In genomic region chr11:10931761-10932700, GRCh38 we compare ENCODE assay signal across 8 cellular contexts.
DNase-seq lines count a peak whose midpoint lies in the region; ATAC-seq and TF ChIP-seq lines count a peak whose summit lies in the region.

No MANE protein-coding gene starts in this region.

- peak overlapping the region; percentile 96 for H2BK120ac ChIP-seq in IMR-90 (ENCODE audit: low read depth, low read length)

- peaks cover 10% of the 10 kb centered on the region for H3K4me1 ChIP-seq in IMR-90 (ENCODE audit: control insufficient read depth, insufficient read depth, low read length)
- no peaks in the 10 kb centered on the region for H3K4me1 ChIP-seq in breast epithelium

- peak overlapping the region; percentile 51 for H2BK20ac ChIP-seq in IMR-90 (ENCODE audit: low read depth, low read length)

- peak overlapping the region; percentile 62 for H3K18ac ChIP-seq in IMR-90 (ENCODE audit: low read depth, low read length)

- H3K9me1 ChIP-seq in IMR-90 (ENCODE audit: insufficient read depth, low read length), result peaks cover 6% of the 10 kb centered on the region; the same call in 1 of the 2 replicates

- TF ChIP-seq RAD21 in IMR-90 (IDR thresholded peaks at IDR 0.05; ENCODE audit: low read length), result no peak

- intact Hi-C loops in IMR-90 (cut with micrococcal nuclease) (loop anchor here (1.0 to 10.0 kb wide), 6 partner anchors 31 to 213 kb away; partner anchors contain the start of genes EIF4G2 and ZBED5), breast epithelium (cut with DNase I; ENCODE audit: low total_unique reads) (loop anchor here (10.0 kb wide), 1 partner anchor 83 kb away; no protein-coding TSS in a partner anchor), left colon (cut with DNase I, micrococcal nuclease) (loop anchor here in 1 of 2 donors (10.0 kb wide), 1 partner anchor 137 kb away; no protein-coding TSS in a partner anchor)

- BruUV-seq in IMR-90 (replicated peaks; lab: Mats Ljungman, UMichigan), result no TSS peak

- TF ChIP-seq POLR2A in IMR-90 (IDR thresholded peaks at IDR 0.05; ENCODE audit: low read depth, low read length), result no peak
- no peak for TF ChIP-seq POLR2A in breast epithelium (IDR thresholded peaks at IDR 0.05)

- H3K14ac ChIP-seq in IMR-90 (replicated peaks; ENCODE audit: low read depth, low read length), result peak overlapping the region; percentile 71

- peak overlapping the region; percentile 79 to 89 for H4K8ac ChIP-seq in IMR-90 (ENCODE audit: low read depth in 2 of 2, low read length in 2 of 2)

- H4K5ac ChIP-seq in IMR-90 (ENCODE audit: low read depth, low read length), result peak overlapping the region; percentile 71

- no CpG with 5 or more reads among the region's 14 CpGs for WGBS in IMR-90 (ENCODE audit: extremely low coverage in 2 of 2, insufficient read length in 1 of 2), 2 experiments

- H3K23ac ChIP-seq in IMR-90 (ENCODE audit: low read depth, low read length), result peak overlapping the region; percentile 86; the same call in 1 of the 2 replicates

- CTCF ChIA-PET in BJ (lab: Yijun Ruan, JAX) (interaction anchor here (0.7 to 5.1 kb wide), 10 partner anchors 32 to 856 kb away, joined by 3 to 72 read pairs (median 5); no protein-coding TSS in a partner anchor), IMR-90 (lab: Yijun Ruan, JAX) (interaction anchor here (1.0 kb wide), 1 partner anchor 38 kb away, joined by 5 read pairs; no protein-coding TSS in a partner anchor)

- H3K27ac ChIP-seq in IMR-90 (ENCODE audit: insufficient read depth, low read length), result peak overlapping the region; percentile 97
- peak overlapping the region; percentile 88 to 94 for H3K27ac ChIP-seq in breast epithelium
- H3K27ac ChIP-seq in substantia nigra (ENCODE audit: low read depth, low read length, poor library complexity, severe bottlenecking), result peak overlapping the region; percentile 61

- peak overlapping the region; percentile 87 for H3K56ac ChIP-seq in IMR-90 (ENCODE audit: extremely low read depth, insufficient read depth, low read length)

- peak overlapping the region; percentile 92 for H2BK5ac ChIP-seq in IMR-90 (ENCODE audit: low read depth, low read length, poor library complexity, severe bottlenecking)

- in situ Hi-C loops in IMR-90 (cut with MboI; ENCODE audit: low sequenced_read_pairs), result loop anchor here (5.0 kb wide), 3 partner anchors 75 to 855 kb away; partner anchors contain the start of gene ZBED5

- POLR2A ChIA-PET in BJ (lab: Charles Lee), result interaction anchor here (0.6 to 1.6 kb wide), 3 partner anchors 32 to 123 kb away, joined by 3 to 5 read pairs (median 5); partner anchors contain the start of gene EIF4G2
- POLR2A ChIA-PET in IMR-90 (lab: Charles Lee; ENCODE audit: unreplicated experiment), result interaction anchor here (0.6 to 0.9 kb wide), 2 partner anchors 74 to 78 kb away, joined by 3 read pairs; partner anchors contain the start of gene ZBED5

- H3K27me3 ChIP-seq in BJ (ENCODE audit: control insufficient read depth, insufficient read depth, low read length), result no peaks in the 10 kb centered on the region
- 0 out of 2 replicates have a peak, but pooled peaks cover 3% of the 10 kb centered on the region for H3K27me3 ChIP-seq in IMR-90 (ENCODE audit: control insufficient read depth, insufficient read depth, low read length)
- H3K27me3 ChIP-seq in breast epithelium, result no peaks in the 10 kb centered on the region

- H3K4me2 ChIP-seq in IMR-90 (ENCODE audit: low read depth, low read length), result peak overlapping the region; percentile 75

- no peaks in the 10 kb centered on the region for H3K36me3 ChIP-seq in BJ (ENCODE audit: control insufficient read depth, insufficient read depth, low read length)
- H3K36me3 ChIP-seq in IMR-90 (ENCODE audit: control insufficient read depth, insufficient read depth, low read length), result no peaks in the 10 kb centered on the region
- H3K36me3 ChIP-seq in breast epithelium, result no peaks in the 10 kb centered on the region

- peak overlapping the region; percentile 71; the same call in 1 of the 3 replicates for H2BK15ac ChIP-seq in IMR-90 (ENCODE audit: low read depth, low read length)

- peak overlapping the region; percentile 57 for H3K4me3 ChIP-seq in BJ (ENCODE audit: low read depth, low read length)
- H3K4me3 ChIP-seq in IMR-90 (ENCODE audit: insufficient read depth, low read depth, low read length), result peak overlapping the region; percentile 60
- peak overlapping the region; percentile 71 to 90 (median 76) for H3K4me3 ChIP-seq in breast epithelium

- no peak; the same call in 1 of the 2 replicates for ATAC-seq in IMR-90 (ENCODE audit: low read depth)
- ATAC-seq in left colon, result no peak
- no peak for ATAC-seq in HG02588 (IDR thresholded peaks at IDR 0.05; ENCODE audit: unreplicated experiment)
- no peak for ATAC-seq in HG03521 (IDR thresholded peaks at IDR 0.05; ENCODE audit: unreplicated experiment)

- H2AFZ ChIP-seq in IMR-90 (replicated peaks; ENCODE audit: low read length, poor library complexity), result peak overlapping the region; percentile 97

- peak overlapping the region; percentile 90 for H3K9ac ChIP-seq in IMR-90 (ENCODE audit: low read depth, low read length)

- H2AK5ac ChIP-seq in IMR-90 (ENCODE audit: low read depth, low read length), result peak overlapping the region; percentile 90

- DNase-seq in BJ (ENCODE audit: low read depth), result no peak
- DNase-seq in IMR-90, result no peak
- peak; percentile 55 to 57 for DNase-seq in breast epithelium (ENCODE audit: low spot score in 2 of 2)
- peak; percentile 57 to 64 for DNase-seq in left colon
- peak in 7 of 49 donors; percentile 21 to 54 (median 36) for DNase-seq in substantia nigra (lab: John Stamatoyannopoulos, UW)
- no peak for DNase-seq in RPMI8226

- H4K20me1 ChIP-seq in IMR-90 (ENCODE audit: insufficient read depth, low read length), result no peaks in the 10 kb centered on the region

- H2AK9ac ChIP-seq in IMR-90 (replicated peaks; ENCODE audit: low read depth, low read length, poor library complexity), result peak overlapping the region; percentile 87

- peak overlapping the region; percentile 92 for H4K91ac ChIP-seq in IMR-90 (ENCODE audit: insufficient read depth, low read depth, low read length)

- dilution Hi-C loops in IMR-90 (cut with HindIII; ENCODE audit: low sequenced_read_pairs, unreplicated experiment), result no loop called here

- H3K79me1 ChIP-seq in IMR-90 (ENCODE audit: low read depth in 1 of 2, low read length in 2 of 2), result peaks cover 2 to 14% of the 10 kb centered on the region in 2 experiments; a peak in 2 of 4 replicates

- TF ChIP-seq CTCF in BJ (IDR thresholded peaks at IDR 0.05; ENCODE audit: insufficient read depth, low read depth, low read length) (no peak), IMR-90 (conservative IDR thresholded peaks at IDR 0.05; ENCODE audit: low read depth, low read length) (no peak), breast epithelium (IDR thresholded peaks at IDR 0.05) (no peak)

- peak overlapping the region; percentile 88 for H3K4ac ChIP-seq in IMR-90 (ENCODE audit: low read depth, low read length)

- H3K9me3 ChIP-seq in IMR-90 (ENCODE audit: control insufficient read depth, insufficient read depth, low read length) (no peaks in the 10 kb centered on the region), breast epithelium (no peaks in the 10 kb centered on the region)

TF ChIP-seq in IMR-90, 13 proteins besides CTCF, POLR2A, EP300 and RAD21:
- TF ChIP-seq CHD1 (IDR thresholded peaks at IDR 0.05; ENCODE audit: low read depth, low read length) (no peak), RCOR1 (IDR thresholded peaks at IDR 0.05; ENCODE audit: insufficient replicate concordance, low read length) (no peak), RFX5 (IDR thresholded peaks at IDR 0.05; ENCODE audit: low read depth, low read length) (no peak), FOS (IDR thresholded peaks at IDR 0.05; ENCODE audit: low read depth, low read length) (no peak), CEBPB (IDR thresholded peaks at IDR 0.05; ENCODE audit: low read depth, low read length) (no peak), MXI1 (IDR thresholded peaks at IDR 0.05; ENCODE audit: borderline replicate concordance, low read depth, low read length) (no peak), NFE2L2 (IDR thresholded peaks at IDR 0.05; ENCODE audit: low read depth, low read length) (no peak), SMC3 (IDR thresholded peaks at IDR 0.05; ENCODE audit: low read depth, low read length) (no peak), MAZ (IDR thresholded peaks at IDR 0.05; ENCODE audit: borderline replicate concordance, low read depth, low read length) (no peak), BHLHE40 (IDR thresholded peaks at IDR 0.05; ENCODE audit: low read depth, low read length) (no peak), USF2 (IDR thresholded peaks at IDR 0.05; ENCODE audit: low read depth, low read length) (no peak), ELK1 (IDR thresholded peaks at IDR 0.05; ENCODE audit: borderline replicate concordance, low read depth, low read length) (no peak), MAFK (IDR thresholded peaks at IDR 0.05; ENCODE audit: low read depth, low read length) (no peak)

Comparison
In these comparisons a context has a peak if more than half of its experiments do, and no peak if none do; other contexts are left out.
1. DNase-seq: peak in breast epithelium (2 of 2) and left colon (2 of 2); none in BJ (single experiment), IMR-90 (single experiment) and RPMI8226 (single experiment).
2. Peak in every context shown above with its lines, with median percentiles within 50 percentile points of each other: H3K4me3 ChIP-seq and H3K27ac ChIP-seq.